Comparison of ENCODE assay signal across 10 cellular contexts in the genomic region with DNA sequence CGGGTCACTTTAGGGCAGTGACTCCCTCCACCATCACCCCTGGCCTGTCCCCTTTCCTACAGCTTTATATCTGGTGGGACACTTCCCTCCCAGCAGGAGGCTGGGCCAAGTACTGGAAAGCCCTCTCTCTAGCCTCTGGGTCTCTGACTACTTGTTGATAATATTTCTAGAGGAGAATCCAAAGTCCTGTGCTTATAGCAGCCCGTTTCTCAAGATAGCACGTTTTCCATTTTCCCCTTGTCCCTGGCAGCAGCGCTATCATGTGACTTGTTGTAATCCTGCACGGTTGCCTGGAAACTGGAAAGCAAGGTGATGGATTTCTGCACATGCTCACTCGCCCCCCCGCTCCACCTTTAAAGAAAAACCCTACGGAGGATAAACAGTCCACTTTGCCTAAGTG. TPM values are rescaled to one million over a fixed set of nuclear protein-coding genes. Genes with fewer than 3 reads are reported as not detected.
A peak's percentile ranks its signal among the peaks of the same experiment; 100 is the strongest.
DNase-seq lines count a peak whose midpoint lies in the region; ATAC-seq and TF ChIP-seq lines count a peak whose summit lies in the region.
"Had no signal": no experiment of that assay in that cellular context is flagged by ENCODE, and none has a peak within 500 bp of the region (broad histone marks: within the 10 kb centered on the region; RNA-seq: fewer than 3 reads in every experiment).

No MANE protein-coding gene starts in this region.

- 21% methylated on average over 8 of the region's 8 CpGs for WGBS in prostate gland

- in situ Hi-C loops in GM13976 (cut with MboI; ENCODE audit: low sequenced_read_pairs, unreplicated experiment): no loop called here

- H3K4me3 ChIP-seq in endocrine pancreas (ENCODE audit: control insufficient read depth, insufficient read depth, low read length) (peak overlapping the region; percentile 15), neuron (ENCODE audit: low read length) (peak overlapping the region; percentile 19), prostate gland (no peak overlapping the region)

- H3K27me3 ChIP-seq in endocrine pancreas (ENCODE audit: control insufficient read depth, insufficient read depth, low read length) (no peaks in the 10 kb centered on the region), neuron (ENCODE audit: insufficient read depth, low read length) (no peaks in the 10 kb centered on the region), prostate gland (replicated peaks; ENCODE audit: insufficient read depth) (no peaks in the 10 kb centered on the region)

- TF ChIP-seq POLR2A in prostate gland (IDR thresholded peaks at IDR 0.05): no peak

- H3K36me3 ChIP-seq in endocrine pancreas (ENCODE audit: control insufficient read depth, insufficient read depth, low read length) (no peaks in the 10 kb centered on the region), neuron (ENCODE audit: insufficient read depth, low read length) (no peaks in the 10 kb centered on the region), prostate gland (no peaks in the 10 kb centered on the region)

- no peaks in the 10 kb centered on the region for H3K9me3 ChIP-seq in endocrine pancreas (ENCODE audit: control insufficient read depth, low read length)
- H3K9me3 ChIP-seq in neuron (ENCODE audit: low read length): no peaks in the 10 kb centered on the region
- no peaks in the 10 kb centered on the region for H3K9me3 ChIP-seq in prostate gland

- no peak overlapping the region for H3K27ac ChIP-seq in prostate gland

- H3K9ac ChIP-seq in endocrine pancreas (ENCODE audit: control insufficient read depth, insufficient read depth, low read length): no peak overlapping the region

- peak overlapping the region; percentile 34 for H2AFZ ChIP-seq in neuron (ENCODE audit: low read depth, low read length)

- no peak for ATAC-seq in GM21529 (IDR thresholded peaks at IDR 0.05; ENCODE audit: unreplicated experiment)
- ATAC-seq: left colon had no signal

- intact Hi-C loops in prostate gland (cut with DNase I): loop anchor here (10.0 kb wide), 1 partner anchor 1110 kb away; no protein-coding TSS in a partner anchor

- DNase-seq in DMS53 (lab: John Stamatoyannopoulos, UW) (peak; percentile 88), NCI-H510A treated with DMSO at 0.1 percent for 48 hours (lab: John Stamatoyannopoulos, UW) (peak; percentile 83), GM13976 (ENCODE audit: low spot score) (no peak), prostate gland (ENCODE audit: low spot score) (no peak)
- no peak for DNase-seq in stimulated activated naive CD4-positive, alpha-beta T cell (lab: John Stamatoyannopoulos, UW)
- DNase-seq: activated CD4-positive, alpha-beta T cell treated with anti-CD3 and anti-CD28 coated beads, Interleukin-2, amount 10 ng/mL, durations not matched to agents 24 days and 14 days; left colon had no signal

- H3K4me1 ChIP-seq in endocrine pancreas (ENCODE audit: control insufficient read depth, insufficient read depth, low read length): peaks cover 5% of the 10 kb centered on the region
- H3K4me1 ChIP-seq in neuron (ENCODE audit: insufficient read depth, low read length): peaks cover 26% of the 10 kb centered on the region
- peaks cover 2% of the 10 kb centered on the region for H3K4me1 ChIP-seq in prostate gland (replicated peaks)

- TF ChIP-seq CTCF in GM13976 (IDR thresholded peaks at IDR 0.05; ENCODE audit: borderline replicate concordance, control extremely low read depth, extremely low read depth, insufficient read depth, missing control alignments) (no peak), prostate gland (IDR thresholded peaks at IDR 0.05) (no peak)

RNA-seq across cellular contexts. Expression of a gene that starts 3.3 kb away (rescaled TPM):
- 10 to 100 TPM; 32.3 to 54.6 TPM for total RNA-seq in prostate gland

Comparison
In these comparisons a context has a peak if more than half of its experiments do, and no peak if none do; other contexts are left out.
1. DNase-seq: peak in DMS53 (single experiment) and NCI-H510A treated with DMSO at 0.1 percent for 48 hours (single experiment); none in GM13976 (single experiment), prostate gland (single experiment) and stimulated activated naive CD4-positive, alpha-beta T cell (0 of 6).
2. H3K4me3 ChIP-seq: peak in endocrine pancreas (single experiment) and neuron (single experiment); none in prostate gland (0 of 2).